1 cellular context compared by ENCODE assay signal in the genomic region with DNA sequence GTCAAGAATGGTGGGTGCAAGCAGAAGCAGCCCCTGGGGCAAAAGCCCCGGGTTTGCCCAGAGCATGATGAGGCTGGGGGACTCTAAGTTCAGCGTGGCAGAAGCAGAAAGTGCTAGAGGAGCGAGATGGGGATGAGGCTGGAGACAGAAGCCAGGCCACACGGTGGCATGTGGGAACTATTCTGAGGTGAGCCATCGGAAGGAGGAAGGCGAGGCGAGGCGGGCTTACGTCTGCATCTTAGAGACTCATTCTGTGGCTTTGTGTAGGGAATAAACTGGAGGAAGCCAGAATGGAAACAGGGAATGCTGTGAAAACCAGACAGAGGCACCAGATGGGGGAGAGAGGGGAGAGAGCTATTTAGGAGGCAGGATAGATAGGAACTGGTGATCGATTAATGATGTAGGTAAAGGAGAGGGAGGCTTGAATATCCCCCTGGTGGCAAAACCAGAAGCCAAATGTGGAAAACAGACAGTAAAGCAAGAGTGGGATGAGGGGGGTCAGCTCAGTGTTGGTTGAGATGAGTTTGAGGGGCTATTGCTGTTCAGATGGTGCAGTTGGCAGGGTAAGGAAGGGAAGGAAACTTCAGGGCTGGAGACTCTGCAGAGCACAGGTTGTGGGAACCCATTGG.
TF ChIP-seq lines count a peak whose summit lies in the region.

No MANE protein-coding gene starts in this region.

TF ChIP-seq in GM23338, 12 proteins besides CTCF, POLR2A, EP300 and RAD21 (continued from another document):
- TF ChIP-seq, protein P1, sequence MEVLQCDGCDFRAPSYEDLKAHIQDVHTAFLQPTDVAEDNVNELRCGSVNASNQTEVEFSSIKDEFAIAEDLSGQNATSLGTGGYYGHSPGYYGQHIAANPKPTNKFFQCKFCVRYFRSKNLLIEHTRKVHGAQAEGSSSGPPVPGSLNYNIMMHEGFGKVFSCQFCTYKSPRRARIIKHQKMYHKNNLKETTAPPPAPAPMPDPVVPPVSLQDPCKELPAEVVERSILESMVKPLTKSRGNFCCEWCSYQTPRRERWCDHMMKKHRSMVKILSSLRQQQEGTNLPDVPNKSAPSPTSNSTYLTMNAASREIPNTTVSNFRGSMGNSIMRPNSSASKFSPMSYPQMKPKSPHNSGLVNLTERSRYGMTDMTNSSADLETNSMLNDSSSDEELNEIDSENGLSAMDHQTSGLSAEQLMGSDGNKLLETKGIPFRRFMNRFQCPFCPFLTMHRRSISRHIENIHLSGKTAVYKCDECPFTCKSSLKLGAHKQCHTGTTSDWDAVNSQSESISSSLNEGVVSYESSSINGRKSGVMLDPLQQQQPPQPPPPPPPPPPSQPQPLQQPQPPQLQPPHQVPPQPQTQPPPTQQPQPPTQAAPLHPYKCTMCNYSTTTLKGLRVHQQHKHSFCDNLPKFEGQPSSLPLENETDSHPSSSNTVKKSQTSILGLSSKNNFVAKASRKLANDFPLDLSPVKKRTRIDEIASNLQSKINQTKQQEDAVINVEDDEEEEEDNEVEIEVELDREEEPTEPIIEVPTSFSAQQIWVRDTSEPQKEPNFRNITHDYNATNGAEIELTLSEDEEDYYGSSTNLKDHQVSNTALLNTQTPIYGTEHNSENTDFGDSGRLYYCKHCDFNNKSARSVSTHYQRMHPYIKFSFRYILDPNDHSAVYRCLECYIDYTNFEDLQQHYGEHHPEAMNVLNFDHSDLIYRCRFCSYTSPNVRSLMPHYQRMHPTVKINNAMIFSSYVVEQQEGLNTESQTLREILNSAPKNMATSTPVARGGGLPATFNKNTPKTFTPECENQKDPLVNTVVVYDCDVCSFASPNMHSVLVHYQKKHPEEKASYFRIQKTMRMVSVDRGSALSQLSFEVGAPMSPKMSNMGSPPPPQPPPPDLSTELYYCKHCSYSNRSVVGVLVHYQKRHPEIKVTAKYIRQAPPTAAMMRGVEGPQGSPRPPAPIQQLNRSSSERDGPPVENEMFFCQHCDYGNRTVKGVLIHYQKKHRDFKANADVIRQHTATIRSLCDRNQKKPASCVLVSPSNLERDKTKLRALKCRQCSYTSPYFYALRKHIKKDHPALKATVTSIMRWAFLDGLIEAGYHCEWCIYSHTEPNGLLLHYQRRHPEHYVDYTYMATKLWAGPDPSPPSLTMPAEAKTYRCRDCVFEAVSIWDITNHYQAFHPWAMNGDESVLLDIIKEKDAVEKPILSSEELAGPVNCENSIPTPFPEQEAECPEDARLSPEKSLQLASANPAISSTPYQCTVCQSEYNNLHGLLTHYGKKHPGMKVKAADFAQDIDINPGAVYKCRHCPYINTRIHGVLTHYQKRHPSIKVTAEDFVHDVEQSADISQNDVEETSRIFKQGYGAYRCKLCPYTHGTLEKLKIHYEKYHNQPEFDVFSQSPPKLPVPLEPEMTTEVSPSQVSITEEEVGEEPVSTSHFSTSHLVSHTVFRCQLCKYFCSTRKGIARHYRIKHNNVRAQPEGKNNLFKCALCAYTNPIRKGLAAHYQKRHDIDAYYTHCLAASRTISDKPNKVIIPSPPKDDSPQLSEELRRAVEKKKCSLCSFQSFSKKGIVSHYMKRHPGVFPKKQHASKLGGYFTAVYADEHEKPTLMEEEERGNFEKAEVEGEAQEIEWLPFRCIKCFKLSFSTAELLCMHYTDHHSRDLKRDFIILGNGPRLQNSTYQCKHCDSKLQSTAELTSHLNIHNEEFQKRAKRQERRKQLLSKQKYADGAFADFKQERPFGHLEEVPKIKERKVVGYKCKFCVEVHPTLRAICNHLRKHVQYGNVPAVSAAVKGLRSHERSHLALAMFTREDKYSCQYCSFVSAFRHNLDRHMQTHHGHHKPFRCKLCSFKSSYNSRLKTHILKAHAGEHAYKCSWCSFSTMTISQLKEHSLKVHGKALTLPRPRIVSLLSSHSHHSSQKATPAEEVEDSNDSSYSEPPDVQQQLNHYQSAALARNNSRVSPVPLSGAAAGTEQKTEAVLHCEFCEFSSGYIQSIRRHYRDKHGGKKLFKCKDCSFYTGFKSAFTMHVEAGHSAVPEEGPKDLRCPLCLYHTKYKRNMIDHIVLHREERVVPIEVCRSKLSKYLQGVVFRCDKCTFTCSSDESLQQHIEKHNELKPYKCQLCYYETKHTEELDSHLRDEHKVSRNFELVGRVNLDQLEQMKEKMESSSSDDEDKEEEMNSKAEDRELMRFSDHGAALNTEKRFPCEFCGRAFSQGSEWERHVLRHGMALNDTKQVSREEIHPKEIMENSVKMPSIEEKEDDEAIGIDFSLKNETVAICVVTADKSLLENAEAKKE (CRISPR knock-in tag; IDR thresholded peaks at IDR 0.05) = no peak
- TF ChIP-seq ZNF331 (CRISPR knock-in tag; IDR thresholded peaks at IDR 0.05; ENCODE audit: low read depth) (no peak), NANOG (IDR thresholded peaks at IDR 0.05; ENCODE audit: borderline replicate concordance) (no peak), EZH2phosphoT487 (IDR thresholded peaks at IDR 0.05; ENCODE audit: unreplicated experiment) (no peak), POLR2AphosphoS5 (IDR thresholded peaks at IDR 0.05; ENCODE audit: low read depth) (no peak), EZH2 (IDR thresholded peaks at IDR 0.05; ENCODE audit: low read depth, unreplicated experiment) (no peak), JUNB (IDR thresholded peaks at IDR 0.05; ENCODE audit: unreplicated experiment) (no peak)
- TF ChIP-seq, protein P2, sequence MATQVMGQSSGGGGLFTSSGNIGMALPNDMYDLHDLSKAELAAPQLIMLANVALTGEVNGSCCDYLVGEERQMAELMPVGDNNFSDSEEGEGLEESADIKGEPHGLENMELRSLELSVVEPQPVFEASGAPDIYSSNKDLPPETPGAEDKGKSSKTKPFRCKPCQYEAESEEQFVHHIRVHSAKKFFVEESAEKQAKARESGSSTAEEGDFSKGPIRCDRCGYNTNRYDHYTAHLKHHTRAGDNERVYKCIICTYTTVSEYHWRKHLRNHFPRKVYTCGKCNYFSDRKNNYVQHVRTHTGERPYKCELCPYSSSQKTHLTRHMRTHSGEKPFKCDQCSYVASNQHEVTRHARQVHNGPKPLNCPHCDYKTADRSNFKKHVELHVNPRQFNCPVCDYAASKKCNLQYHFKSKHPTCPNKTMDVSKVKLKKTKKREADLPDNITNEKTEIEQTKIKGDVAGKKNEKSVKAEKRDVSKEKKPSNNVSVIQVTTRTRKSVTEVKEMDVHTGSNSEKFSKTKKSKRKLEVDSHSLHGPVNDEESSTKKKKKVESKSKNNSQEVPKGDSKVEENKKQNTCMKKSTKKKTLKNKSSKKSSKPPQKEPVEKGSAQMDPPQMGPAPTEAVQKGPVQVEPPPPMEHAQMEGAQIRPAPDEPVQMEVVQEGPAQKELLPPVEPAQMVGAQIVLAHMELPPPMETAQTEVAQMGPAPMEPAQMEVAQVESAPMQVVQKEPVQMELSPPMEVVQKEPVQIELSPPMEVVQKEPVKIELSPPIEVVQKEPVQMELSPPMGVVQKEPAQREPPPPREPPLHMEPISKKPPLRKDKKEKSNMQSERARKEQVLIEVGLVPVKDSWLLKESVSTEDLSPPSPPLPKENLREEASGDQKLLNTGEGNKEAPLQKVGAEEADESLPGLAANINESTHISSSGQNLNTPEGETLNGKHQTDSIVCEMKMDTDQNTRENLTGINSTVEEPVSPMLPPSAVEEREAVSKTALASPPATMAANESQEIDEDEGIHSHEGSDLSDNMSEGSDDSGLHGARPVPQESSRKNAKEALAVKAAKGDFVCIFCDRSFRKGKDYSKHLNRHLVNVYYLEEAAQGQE (IDR thresholded peaks at IDR 0.05; ENCODE audit: unreplicated experiment) = no peak
- TF ChIP-seq, protein P3, sequence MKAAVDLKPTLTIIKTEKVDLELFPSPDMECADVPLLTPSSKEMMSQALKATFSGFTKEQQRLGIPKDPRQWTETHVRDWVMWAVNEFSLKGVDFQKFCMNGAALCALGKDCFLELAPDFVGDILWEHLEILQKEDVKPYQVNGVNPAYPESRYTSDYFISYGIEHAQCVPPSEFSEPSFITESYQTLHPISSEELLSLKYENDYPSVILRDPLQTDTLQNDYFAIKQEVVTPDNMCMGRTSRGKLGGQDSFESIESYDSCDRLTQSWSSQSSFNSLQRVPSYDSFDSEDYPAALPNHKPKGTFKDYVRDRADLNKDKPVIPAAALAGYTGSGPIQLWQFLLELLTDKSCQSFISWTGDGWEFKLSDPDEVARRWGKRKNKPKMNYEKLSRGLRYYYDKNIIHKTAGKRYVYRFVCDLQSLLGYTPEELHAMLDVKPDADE (IDR thresholded peaks at IDR 0.05) = no peak
